Comparison of ENCODE assay signal across 27 cellular contexts in the genomic region with DNA sequence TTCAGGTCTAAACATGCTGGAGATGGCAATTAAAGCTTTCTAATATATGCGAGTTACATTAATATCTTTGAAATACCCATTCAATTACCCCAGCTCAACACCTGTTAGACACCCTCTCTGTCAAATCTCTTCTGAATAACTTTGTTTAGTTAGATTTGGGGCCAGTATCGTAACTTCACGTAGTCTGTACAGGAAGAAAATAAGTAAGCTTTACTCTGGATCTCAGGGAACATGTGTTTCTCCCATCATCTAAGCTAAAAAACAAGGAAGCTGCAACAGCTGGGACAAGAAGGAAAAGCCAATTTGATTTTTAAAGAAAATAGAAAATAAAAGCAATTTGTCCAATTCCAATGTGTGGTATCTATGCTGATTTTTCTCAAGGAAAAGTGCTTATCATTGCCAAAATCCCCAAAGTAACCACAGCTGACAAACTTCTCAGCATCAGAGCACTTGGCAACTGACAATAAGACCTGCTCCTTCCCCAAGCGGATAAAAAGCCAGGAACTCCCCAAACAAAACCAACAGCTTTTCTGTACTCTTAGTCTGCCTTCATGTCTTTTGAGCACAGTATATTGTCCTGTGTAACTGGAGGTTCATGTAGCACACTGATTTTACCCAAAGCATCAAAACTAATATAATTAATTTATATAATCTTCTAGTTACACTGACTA.
"Had no signal": no experiment of that assay in that cellular context is flagged by ENCODE, and none has a peak within 500 bp of the region (broad histone marks: within the 10 kb centered on the region; RNA-seq: fewer than 3 reads in every experiment).

No MANE protein-coding gene starts in this region.

- FAIRE-seq: TTC549 had no signal

- H3K9me3 Mint-ChIP-seq: activated B cell treated with CpG ODN at 0.5 μM for 24 hours; activated CD4-positive, alpha-beta T cell treated with anti-CD3 and anti-CD28 coated beads, Interleukin-2, amount 10 ng/mL, durations not matched to agents 24 days and 14 days; activated naive CD8-positive, alpha-beta T cell treated with anti-CD3 and anti-CD28 coated beads, Interleukin-2, amount 50 U/mL, for 24 hours; activated T-cell treated with anti-CD3 and anti-CD28 coated beads, Interleukin-2, amount 50 U/mL, for 4 hours had no signal

- H3K27me3 ChIP-seq: ascending aorta, Peyer's patch had no signal

- H3K27ac ChIP-seq: ascending aorta, Peyer's patch, RWPE1 had no signal

- H3K4me3 Mint-ChIP-seq: activated B cell treated with CpG ODN at 0.5 μM for 24 hours; activated CD4-positive, alpha-beta T cell treated with anti-CD3 and anti-CD28 coated beads, Interleukin-2, amount 10 ng/mL, durations not matched to agents 24 days and 14 days; activated CD8-positive, alpha-beta memory T cell treated with anti-CD3 and anti-CD28 coated beads, Interleukin-2, amount 10 ng/mL, durations not matched to agents 7 days and 5 days; activated naive CD8-positive, alpha-beta T cell treated with anti-CD3 and anti-CD28 coated beads, Interleukin-2, amount 50 U/mL, for 24 hours; activated T-cell treated with anti-CD3 and anti-CD28 coated beads, Interleukin-2, amount 50 U/mL, for 4 hours; T-helper 17 cell had no signal

- H3K27me3 Mint-ChIP-seq: activated B cell treated with CpG ODN at 0.5 μM for 24 hours; activated CD4-positive, alpha-beta T cell treated with anti-CD3 and anti-CD28 coated beads, Interleukin-2, amount 10 ng/mL, durations not matched to agents 24 days and 14 days; activated CD8-positive, alpha-beta memory T cell treated with anti-CD3 and anti-CD28 coated beads, Interleukin-2, amount 10 ng/mL, durations not matched to agents 7 days and 5 days; activated naive CD8-positive, alpha-beta T cell treated with anti-CD3 and anti-CD28 coated beads, Interleukin-2, amount 50 U/mL, for 24 hours; T-helper 17 cell had no signal

- ATAC-seq: activated CD8-positive, alpha-beta memory T cell treated with anti-CD3 and anti-CD28 coated beads, Interleukin-2, amount 10 ng/mL, durations not matched to agents 7 days and 5 days; activated naive CD4-positive, alpha-beta T cell treated with anti-CD3 and anti-CD28 coated beads, Interleukin-2, amount 50 U/mL, for 72 hours; activated naive CD8-positive, alpha-beta T cell treated with anti-CD3 and anti-CD28 coated beads, Interleukin-2, amount 50 U/mL, for 24 hours; activated T-cell treated with anti-CD3 and anti-CD28 coated beads, Interleukin-2, amount 50 U/mL, for 4 hours; T-helper 17 cell had no signal

- H3K4me3 ChIP-seq: ascending aorta, Peyer's patch had no signal

- H3K9me3 ChIP-seq: ascending aorta, Peyer's patch had no signal

- H3K36me3 ChIP-seq: ascending aorta, Peyer's patch had no signal

- DNase-seq: activated B cell treated with CpG ODN at 0.5 μM for 24 hours; activated CD4-positive, alpha-beta T cell treated with anti-CD3 and anti-CD28 coated beads for 1 hour; activated CD4-positive, alpha-beta T cell treated with anti-CD3 and anti-CD28 coated beads, Interleukin-2, amount 10 ng/mL, durations not matched to agents 24 days and 14 days; activated CD4-positive, alpha-beta T cell treated with anti-CD3 and anti-CD28 coated beads, Interleukin-2, amount 50 U/mL, for 48 hours; activated CD8-positive, alpha-beta memory T cell treated with anti-CD3 and anti-CD28 coated beads, Interleukin-2, amount 10 ng/mL, durations not matched to agents 7 days and 5 days; activated effector memory CD4-positive, alpha-beta T cell treated with anti-CD3 and anti-CD28 coated beads, Interleukin-2, amount 50 U/mL, for 16 hours; activated naive CD4-positive, alpha-beta T cell treated with Interleukin-2 at 50 U/mL for 16 hours; activated naive CD8-positive, alpha-beta T cell treated with anti-CD3 and anti-CD28 coated beads, Interleukin-2, amount 50 U/mL, for 24 hours; activated T-cell treated with anti-CD3 and anti-CD28 coated beads, Interleukin-2, amount 50 U/mL, for 4 hours; amniotic stem cell; caudate nucleus; KG1; NCI-H1048; NCI-H1417 treated with DMSO at 0.1 percent for 48 hours; NCI-H1694; NCI-H2029; NCI-H2107; NCI-H2171 treated with DMSO at 0.1 percent for 48 hours; NCI-H69; Peyer's patch; SHP77 treated with DMSO at 0.1 percent for 48 hours; T-helper 17 cell; T1000 had no signal

- H3K27ac Mint-ChIP-seq: activated B cell treated with CpG ODN at 0.5 μM for 24 hours; activated CD4-positive, alpha-beta T cell treated with anti-CD3 and anti-CD28 coated beads, Interleukin-2, amount 10 ng/mL, durations not matched to agents 24 days and 14 days; activated CD8-positive, alpha-beta memory T cell treated with anti-CD3 and anti-CD28 coated beads, Interleukin-2, amount 10 ng/mL, durations not matched to agents 7 days and 5 days; activated naive CD4-positive, alpha-beta T cell treated with anti-CD3 and anti-CD28 coated beads, Interleukin-2, amount 50 U/mL, for 72 hours; activated naive CD8-positive, alpha-beta T cell treated with anti-CD3 and anti-CD28 coated beads, Interleukin-2, amount 50 U/mL, for 24 hours had no signal
